Comparison of ENCODE assay signal across 11 cellular contexts in the genomic region with DNA sequence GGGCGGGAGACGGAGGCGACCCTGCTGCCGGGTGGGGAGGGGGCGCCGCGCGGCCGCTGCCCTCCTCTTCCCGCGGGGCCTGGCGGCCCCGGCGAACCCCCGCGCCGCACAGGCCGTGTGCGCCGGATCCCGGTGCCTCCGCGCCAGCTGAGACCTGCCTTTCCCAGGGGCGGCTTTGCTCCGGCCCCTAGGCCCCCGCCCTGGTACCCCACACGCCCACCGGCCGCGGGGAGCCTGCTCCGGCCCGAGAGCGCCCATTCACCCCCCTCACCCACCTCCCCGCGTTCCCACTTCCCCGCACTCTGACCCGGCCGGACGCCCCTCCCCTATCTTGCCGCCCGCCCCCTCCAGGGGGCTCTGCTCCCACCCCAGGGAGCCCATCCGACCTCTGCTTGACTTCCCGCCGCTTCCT. TPM values are rescaled to one million over a fixed set of nuclear protein-coding genes. Genes with fewer than 3 reads are reported as not detected.
DNase-seq lines count a peak whose midpoint lies in the region; ATAC-seq and TF ChIP-seq lines count a peak whose summit lies in the region.
"Had no signal": no experiment of that assay in that cellular context is flagged by ENCODE, and none has a peak within 500 bp of the region (broad histone marks: within the 10 kb centered on the region; RNA-seq: fewer than 3 reads in every experiment).

No MANE protein-coding gene starts in this region.

- H3K27me3 ChIP-seq in CD4-positive, alpha-beta memory T cell (ENCODE audit: insufficient read depth, low read length) = no peaks in the 10 kb centered on the region
- no peaks in the 10 kb centered on the region for H3K27me3 ChIP-seq in HCT116 (ENCODE audit: insufficient read depth, low read length)
- peaks cover 68% of the 10 kb centered on the region for H3K27me3 ChIP-seq in osteoblast (ENCODE audit: insufficient read depth, low read length)

- peak overlapping the region in 7 of 8 donors; percentile 51 to 82 (median 70) for H3K4me3 Mint-ChIP-seq in CD4-positive, alpha-beta memory T cell

- H3K9me3 ChIP-seq in CD4-positive, alpha-beta memory T cell (ENCODE audit: control insufficient read depth in 1 of 2, low read length in 2 of 2) = no peaks in the 10 kb centered on the region
- H3K9me3 ChIP-seq in HCT116 (ENCODE audit: control insufficient read depth in 1 of 2, insufficient read depth in 1 of 2, low read depth in 1 of 2, low read length in 2 of 2) = no peaks in the 10 kb centered on the region
- H3K9me3 ChIP-seq in osteoblast (ENCODE audit: low read depth, low read length) = no peaks in the 10 kb centered on the region

- H3K36me3 Mint-ChIP-seq in CD4-positive, alpha-beta memory T cell = no peaks in the 10 kb centered on the region

- H3K27ac Mint-ChIP-seq in CD4-positive, alpha-beta memory T cell = peak overlapping the region in 1 of 7 donors; percentile 70

- no peaks in the 10 kb centered on the region for H4K20me1 ChIP-seq in HCT116 (ENCODE audit: insufficient read depth)
- H4K20me1 ChIP-seq in osteoblast (ENCODE audit: insufficient read depth, low read length) = peaks cover 3% of the 10 kb centered on the region

- H3K4me1 ChIP-seq in CD4-positive, alpha-beta memory T cell (ENCODE audit: insufficient read depth, low read length) = peaks cover 21% of the 10 kb centered on the region
- no peaks in the 10 kb centered on the region for H3K4me1 ChIP-seq in HCT116 (ENCODE audit: control insufficient read depth in 1 of 2, insufficient read depth in 2 of 2, low read length in 2 of 2)
- H3K4me1 ChIP-seq in osteoblast (ENCODE audit: insufficient read depth, low read length) = peaks cover 2% of the 10 kb centered on the region

- no peak for TF ChIP-seq POLR2A in HCT116 (IDR thresholded peaks at IDR 0.05; ENCODE audit: borderline replicate concordance, extremely low read depth, insufficient read depth, insufficient read length)

- POLR2A ChIA-PET in CD4-positive, alpha-beta memory T cell (lab: Charles Lee; ENCODE audit: partially characterized antibody) = no interaction called here
- POLR2A ChIA-PET in HCT116 (lab: Charles Lee) = no interaction called here

- CTCF ChIA-PET in CD4-positive, alpha-beta memory T cell (lab: Charles Lee; ENCODE audit: partially characterized antibody) = interaction anchor here (6.6 kb wide), 1 partner anchor 39 kb away, joined by 177 read pairs; no protein-coding TSS in a partner anchor
- CTCF ChIA-PET in HCT116 (lab: Charles Lee) = interaction anchor here (0.6 kb wide), 1 partner anchor 17 kb away, joined by 3 read pairs; no protein-coding TSS in a partner anchor

- peaks cover 16 to 38% (median 32%) of the 10 kb centered on the region in 4 donors for H3K4me1 Mint-ChIP-seq in CD4-positive, alpha-beta memory T cell
- H3K4me1 Mint-ChIP-seq: neural crest cell had no signal

- H3K4me2 ChIP-seq in HCT116 (ENCODE audit: low read length) (peak overlapping the region; percentile 69), osteoblast (ENCODE audit: insufficient read depth, low read length) (no peak overlapping the region)

- no peak overlapping the region for H3K27ac ChIP-seq in CD4-positive, alpha-beta memory T cell (ENCODE audit: low read depth, low read length)
- H3K27ac ChIP-seq in HCT116 (ENCODE audit: low read depth, low read length) (peak overlapping the region; percentile 32; the same call in 1 of the 2 replicates), coronary artery (no peak overlapping the region), osteoblast (ENCODE audit: low read depth, low read length) (no peak overlapping the region)

- no peak for TF ChIP-seq RAD21 in HCT116 (IDR thresholded peaks at IDR 0.05; ENCODE audit: low read depth)

- no TSS peak for BruUV-seq in HCT116 (replicated peaks; lab: Mats Ljungman, UMichigan)

- no peak overlapping the region for H3K4me3 ChIP-seq in CD4-positive, alpha-beta memory T cell (ENCODE audit: low read length in 2 of 2)
- H3K4me3 ChIP-seq in HCT116 (replicated peaks in 1 of 2; ENCODE audit: low read depth in 1 of 2, low read length in 2 of 2) (peak overlapping the region; percentile 30 to 51), coronary artery (peak overlapping the region; percentile 55), osteoblast (ENCODE audit: insufficient read depth, low read length) (no peak overlapping the region)

- intact Hi-C loops in CD4-positive, alpha-beta memory T cell (cut with micrococcal nuclease) = no loop called here
- intact Hi-C loops in HCT116 (cut with micrococcal nuclease) = no loop called here

- H3K36me3 ChIP-seq in CD4-positive, alpha-beta memory T cell (ENCODE audit: insufficient read depth, low read length) = no peaks in the 10 kb centered on the region
- H3K36me3 ChIP-seq in HCT116 (ENCODE audit: control insufficient read depth in 1 of 2, insufficient read depth in 2 of 2, low read length in 2 of 2) = no peaks in the 10 kb centered on the region
- H3K36me3 ChIP-seq in osteoblast (ENCODE audit: insufficient read depth, low read length) = no peaks in the 10 kb centered on the region

- H3K79me2 ChIP-seq in HCT116 (ENCODE audit: insufficient read depth, low read length) (no peaks in the 10 kb centered on the region), osteoblast (ENCODE audit: insufficient read depth, low read length) (no peaks in the 10 kb centered on the region)

- RAD21 ChIA-PET in HCT116 (lab: Charles Lee; ENCODE audit: low non-redundant PET in 1 of 2, low total read pairs in 2 of 2, uncharacterized antibody in 2 of 2, unreplicated experiment in 2 of 2) = no interaction called here

- TF ChIP-seq CTCF in HCT116 (IDR thresholded peaks at IDR 0.05 in 2 of 3, conservative IDR thresholded peaks at IDR 0.05 in 1 of 3; ENCODE audit: borderline replicate concordance in 1 of 3, insufficient read depth in 1 of 3, low read depth in 2 of 3, low read length in 2 of 3) (no peak), coronary artery (IDR thresholded peaks at IDR 0.05) (no peak), osteoblast (IDR thresholded peaks at IDR 0.05; ENCODE audit: extremely low read depth, low read depth, low read length) (no peak)

- peak overlapping the region; percentile 36; the same call in 1 of the 2 replicates for H3K9ac ChIP-seq in HCT116 (ENCODE audit: low read length)

- ATAC-seq in HCT116 (peak; percentile 30), HG03196 (IDR thresholded peaks at IDR 0.05; ENCODE audit: unreplicated experiment) (no peak)

- peaks cover 0 to 3% (median 0%) of the 10 kb centered on the region in 8 donors for H3K9me3 Mint-ChIP-seq in CD4-positive, alpha-beta memory T cell
- H3K9me3 Mint-ChIP-seq: neural crest cell had no signal

- peaks cover 0 to 22% of the 10 kb centered on the region in 2 donors for H3K27me3 Mint-ChIP-seq in CD4-positive, alpha-beta memory T cell

- H3K9me2 ChIP-seq in HCT116 (ENCODE audit: insufficient read depth) = no peaks in the 10 kb centered on the region

- H2AFZ ChIP-seq in HCT116 (ENCODE audit: low read depth, low read length, poor library complexity, severe bottlenecking) (no peak overlapping the region), osteoblast (ENCODE audit: low read length) (no peak overlapping the region)

- DNase-seq in CD4-positive, alpha-beta memory T cell = peak in 1 of 5 donors; percentile 36
- DNase-seq in HCT116 (ENCODE audit: low read depth, low spot score) (no peak), coronary artery (ENCODE audit: low spot score) (no peak), osteoblast (ENCODE audit: insufficient read length, low spot score, missing footprints) (peak; percentile 80), NOMO-1 treated with dmso at 0.1 percent for 144 hours (lab: John Stamatoyannopoulos, UW; ENCODE audit: unreplicated experiment) (no peak), mucosa of gallbladder (ENCODE audit: low spot score) (no peak), NCI-H510A treated with DMSO at 0.1 percent for 48 hours (lab: John Stamatoyannopoulos, UW) (no peak)
- DNase-seq: EL had no signal

TF ChIP-seq in HCT116, 20 proteins besides CTCF, POLR2A, EP300 and RAD21 (continues in another document):
- no peak for TF ChIP-seq SIN3A (IDR thresholded peaks at IDR 0.05; ENCODE audit: low read depth)
- no peak for TF ChIP-seq EZH2 (IDR thresholded peaks at IDR 0.05)
- TF ChIP-seq EZH2phosphoT487 (IDR thresholded peaks at IDR 0.05; ENCODE audit: borderline replicate concordance) = no peak
- no peak for TF ChIP-seq TCF7L2 (IDR thresholded peaks at IDR 0.05; ENCODE audit: borderline replicate concordance, extremely low read depth, insufficient read depth, insufficient read length)
- TF ChIP-seq YY1 (IDR thresholded peaks at IDR 0.05; ENCODE audit: extremely low read depth, insufficient replicate concordance, low read depth, low read length) = no peak
- TF ChIP-seq POLR2AphosphoS5 (IDR thresholded peaks at IDR 0.05; ENCODE audit: low read depth, low read length) = no peak
- no peak for TF ChIP-seq SP1 (IDR thresholded peaks at IDR 0.05; ENCODE audit: low read depth)
- TF ChIP-seq JUND (IDR thresholded peaks at IDR 0.05) = no peak
- TF ChIP-seq FOSL1 (IDR thresholded peaks at IDR 0.05; ENCODE audit: low read depth) = no peak
- no peak for TF ChIP-seq ELF1 (IDR thresholded peaks at IDR 0.05; ENCODE audit: borderline replicate concordance, low read depth)
- TF ChIP-seq, protein P1, sequence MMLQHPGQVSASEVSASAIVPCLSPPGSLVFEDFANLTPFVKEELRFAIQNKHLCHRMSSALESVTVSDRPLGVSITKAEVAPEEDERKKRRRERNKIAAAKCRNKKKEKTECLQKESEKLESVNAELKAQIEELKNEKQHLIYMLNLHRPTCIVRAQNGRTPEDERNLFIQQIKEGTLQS (IDR thresholded peaks at IDR 0.05) = no peak
- no peak for TF ChIP-seq SRF (IDR thresholded peaks at IDR 0.05; ENCODE audit: low read depth)

RNA-seq across cellular contexts. Expression of a gene that starts 0.4 kb away (rescaled TPM):
- under 1 TPM; 0.33 to 0.44 TPM for total RNA-seq in CD4-positive, alpha-beta memory T cell
- polyA plus RNA-seq in CD4-positive, alpha-beta memory T cell = 1 to 10 TPM in 1 of 2 donors, not detected in 1; 1.1 TPM
- total RNA-seq in HCT116 (2021; ENCODE audit: unreplicated experiment) = 0.57 TPM
- 0.60 and 0.72 TPM in 2 replicates for polyA plus RNA-seq in HCT116 (2012)
- under 0.01 TPM in 1 of 2 replicates, not detected in the other for total RNA-seq in osteoblast
- total RNA-seq in mucosa of gallbladder = not detected
- total RNA-seq: fibroblast of villous mesenchyme, neural crest cell had no signal

RNA-seq across cellular contexts. Expression of a gene that starts 20.9 kb away (rescaled TPM):
- 10 to 100 TPM; 22.8 to 24.6 TPM for total RNA-seq in CD4-positive, alpha-beta memory T cell
- 10 to 100 TPM in 1 of 2 donors, 1 to 10 TPM in 1; 8.9 to 12.0 TPM for polyA plus RNA-seq in CD4-positive, alpha-beta memory T cell
- 75.4 TPM for total RNA-seq in HCT116 (2021; ENCODE audit: unreplicated experiment)
- 98.1 and 129 TPM in 2 replicates for polyA plus RNA-seq in HCT116 (2012)
- 88.7 and 114 TPM in 2 replicates for total RNA-seq in osteoblast
- 154 TPM for total RNA-seq in mucosa of gallbladder

Comparison
In these comparisons a context has a peak if more than half of its experiments do, and no peak if none do; other contexts are left out.
1. H3K4me3 ChIP-seq: peak in HCT116 (2 of 2) and coronary artery (single experiment); none in CD4-positive, alpha-beta memory T cell (0 of 2) and osteoblast (single experiment).